Comparison of ENCODE assay signal across 9 cellular contexts in the genomic region with DNA sequence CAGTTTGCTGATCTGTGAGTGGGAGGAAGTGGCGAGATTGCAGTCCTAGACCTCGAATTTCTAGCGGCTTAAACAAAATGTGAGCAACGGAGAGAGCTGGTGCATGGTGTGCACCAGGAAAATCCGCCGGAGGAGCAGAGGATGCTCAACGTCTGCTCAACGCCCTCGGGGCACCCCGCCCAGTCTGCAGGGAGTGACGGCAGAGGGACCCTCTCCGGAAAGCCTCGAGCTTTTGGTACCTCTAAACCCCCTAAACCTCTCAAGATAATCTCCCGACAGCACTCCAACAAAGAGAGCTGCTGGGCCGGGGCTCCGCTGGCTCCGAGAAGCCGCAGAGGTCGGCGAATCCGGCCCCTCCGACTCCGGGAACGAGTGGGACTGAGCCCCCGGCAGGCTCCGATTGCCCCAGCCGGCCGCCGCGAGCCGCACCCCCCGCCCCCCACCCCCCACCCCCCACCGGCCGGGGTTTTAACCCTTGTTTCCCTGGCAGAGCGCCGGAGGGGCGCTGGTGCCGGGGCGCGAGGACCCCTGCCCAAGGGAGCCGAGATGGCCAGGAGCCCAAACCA. TPM values are rescaled to one million over a fixed set of nuclear protein-coding genes. Genes with fewer than 3 reads are reported as not detected.
DNase-seq lines count a peak whose midpoint lies in the region; ATAC-seq and TF ChIP-seq lines count a peak whose summit lies in the region.
"Had no signal": no experiment of that assay in that cellular context is flagged by ENCODE, and none has a peak within 500 bp of the region (broad histone marks: within the 10 kb centered on the region; RNA-seq: fewer than 3 reads in every experiment).

No MANE protein-coding gene starts in this region.

- peaks cover 0 to 2% (median 0%) of the 10 kb centered on the region in 7 donors for H3K9me3 Mint-ChIP-seq in CD4-positive, CD25-positive, alpha-beta regulatory T cell

- no peak for TF ChIP-seq CTCF in HCT116 (IDR thresholded peaks at IDR 0.05 in 2 of 3, conservative IDR thresholded peaks at IDR 0.05 in 1 of 3; ENCODE audit: borderline replicate concordance in 1 of 3, insufficient read depth in 1 of 3, low read depth in 2 of 3, low read length in 2 of 3)
- no peak for TF ChIP-seq CTCF in neural cell (IDR thresholded peaks at IDR 0.05; ENCODE audit: poor library complexity, severe bottlenecking)

- peak overlapping the region; percentile 7 to 83 (median 46) for H3K4me3 Mint-ChIP-seq in CD4-positive, CD25-positive, alpha-beta regulatory T cell

- RAD21 ChIA-PET in HCT116 (lab: Charles Lee; ENCODE audit: low non-redundant PET in 1 of 2, low total read pairs in 2 of 2, uncharacterized antibody in 2 of 2, unreplicated experiment in 2 of 2): no interaction called here

- peaks cover 34% of the 10 kb centered on the region for H3K4me1 ChIP-seq in CD4-positive, CD25-positive, alpha-beta regulatory T cell (ENCODE audit: control insufficient read depth, insufficient read depth, low read length, poor library complexity, severe bottlenecking)
- peaks cover 0 to 20% of the 10 kb centered on the region in 2 experiments; a peak in 2 of 4 replicates for H3K4me1 ChIP-seq in HCT116 (ENCODE audit: control insufficient read depth in 1 of 2, insufficient read depth in 2 of 2, low read length in 2 of 2)

- CTCF ChIA-PET in HCT116 (lab: Charles Lee): no interaction called here

- H3K27ac Mint-ChIP-seq in CD4-positive, CD25-positive, alpha-beta regulatory T cell: no peak overlapping the region

- peaks cover 0 to 25% (median 6%) of the 10 kb centered on the region in 4 donors for H3K4me1 Mint-ChIP-seq in CD4-positive, CD25-positive, alpha-beta regulatory T cell

- POLR2A ChIA-PET in HCT116 (lab: Charles Lee): no interaction called here

- no peaks in the 10 kb centered on the region for H4K20me1 ChIP-seq in HCT116 (ENCODE audit: insufficient read depth)
- H4K20me1 ChIP-seq in neural cell (ENCODE audit: insufficient read depth): no peaks in the 10 kb centered on the region

- no peaks in the 10 kb centered on the region for H3K36me3 ChIP-seq in CD4-positive, CD25-positive, alpha-beta regulatory T cell (ENCODE audit: control insufficient read depth, insufficient read depth, low read length)
- H3K36me3 ChIP-seq in HCT116 (ENCODE audit: control insufficient read depth in 1 of 2, insufficient read depth in 2 of 2, low read length in 2 of 2) (no peaks in the 10 kb centered on the region), neural cell (ENCODE audit: insufficient read depth, low read length) (no peaks in the 10 kb centered on the region)

- no peaks in the 10 kb centered on the region for H3K9me3 ChIP-seq in CD4-positive, CD25-positive, alpha-beta regulatory T cell (ENCODE audit: control insufficient read depth in 2 of 2, low read length in 2 of 2)
- H3K9me3 ChIP-seq in HCT116 (ENCODE audit: control insufficient read depth in 1 of 2, insufficient read depth in 1 of 2, low read depth in 1 of 2, low read length in 2 of 2) (no peaks in the 10 kb centered on the region), neural cell (ENCODE audit: low read length) (no peaks in the 10 kb centered on the region)

- peak overlapping the region; percentile 100 for H3K4me2 ChIP-seq in HCT116 (ENCODE audit: low read length)
- H3K4me2 ChIP-seq in neural cell (ENCODE audit: low read length): peak overlapping the region; percentile 98

- peak in 1 of 3 donors; percentile 28 for DNase-seq in CD4-positive, CD25-positive, alpha-beta regulatory T cell
- DNase-seq in HCT116 (ENCODE audit: low read depth, low spot score) (no peak), cerebellar cortex (ENCODE audit: low spot score) (peak; percentile 56), DMS53 (lab: John Stamatoyannopoulos, UW) (no peak), GOT3 (lab: John Stamatoyannopoulos, UW) (no peak), NOMO-1 treated with dmso at 0.1 percent for 144 hours (lab: John Stamatoyannopoulos, UW; ENCODE audit: unreplicated experiment) (no peak)

- no peaks in the 10 kb centered on the region for H3K36me3 Mint-ChIP-seq in CD4-positive, CD25-positive, alpha-beta regulatory T cell

- H3K4me3 ChIP-seq in CD4-positive, CD25-positive, alpha-beta regulatory T cell (ENCODE audit: low read depth, low read length): peak overlapping the region; percentile 13
- H3K4me3 ChIP-seq in HCT116 (replicated peaks in 1 of 2; ENCODE audit: low read depth in 1 of 2, low read length in 2 of 2): peak overlapping the region; percentile 65 to 78; a peak in 3 of 4 replicates
- peak overlapping the region; percentile 77 for H3K4me3 ChIP-seq in neural cell (ENCODE audit: low read length)

- no peaks in the 10 kb centered on the region for H3K79me2 ChIP-seq in HCT116 (ENCODE audit: insufficient read depth, low read length)
- no peaks in the 10 kb centered on the region for H3K79me2 ChIP-seq in neural cell (replicated peaks; ENCODE audit: insufficient read depth, low read length)

- no peak for ATAC-seq in CD4-positive, CD25-positive, alpha-beta regulatory T cell (ENCODE audit: low read depth in 2 of 2)
- no peak for ATAC-seq in HCT116
- ATAC-seq in HG02678 (IDR thresholded peaks at IDR 0.05; ENCODE audit: unreplicated experiment): no peak

- H3K9me2 ChIP-seq in HCT116 (ENCODE audit: insufficient read depth): no peaks in the 10 kb centered on the region
- no peaks in the 10 kb centered on the region for H3K9me2 ChIP-seq in neural cell (ENCODE audit: insufficient read depth, low read length)

- TF ChIP-seq POLR2A in HCT116 (IDR thresholded peaks at IDR 0.05; ENCODE audit: borderline replicate concordance, extremely low read depth, insufficient read depth, insufficient read length): no peak

- H3K27me3 ChIP-seq in CD4-positive, CD25-positive, alpha-beta regulatory T cell (ENCODE audit: control insufficient read depth, insufficient read depth, low read length): peaks cover 36% of the 10 kb centered on the region
- H3K27me3 ChIP-seq in HCT116 (ENCODE audit: insufficient read depth, low read length): peaks cover 3% of the 10 kb centered on the region; the same call in 1 of the 2 replicates
- peaks cover 68% of the 10 kb centered on the region for H3K27me3 ChIP-seq in neural cell (ENCODE audit: insufficient read depth, low read depth, low read length)

- peak overlapping the region; percentile 95 for H2AFZ ChIP-seq in HCT116 (ENCODE audit: low read depth, low read length, poor library complexity, severe bottlenecking)
- H2AFZ ChIP-seq in neural cell (ENCODE audit: low read depth, low read length): no peak overlapping the region

- H3F3A ChIP-seq in neural cell (ENCODE audit: insufficient read depth, low read length, poor library complexity, severe bottlenecking): no peaks in the 10 kb centered on the region

- intact Hi-C loops in HCT116 (cut with micrococcal nuclease): loop anchor here (2.0 to 5.0 kb wide), 2 partner anchors 35 to 247 kb away; no protein-coding TSS in a partner anchor

- no TSS peak for BruUV-seq in HCT116 (replicated peaks; lab: Mats Ljungman, UMichigan)

- H3K27ac ChIP-seq in CD4-positive, CD25-positive, alpha-beta regulatory T cell (ENCODE audit: insufficient read depth, low read length, poor library complexity, severe bottlenecking): no peak overlapping the region
- no peak overlapping the region for H3K27ac ChIP-seq in HCT116 (ENCODE audit: low read depth, low read length)
- H3K27ac ChIP-seq in neural cell (ENCODE audit: low read length): no peak overlapping the region

- H3K27me3 Mint-ChIP-seq in CD4-positive, CD25-positive, alpha-beta regulatory T cell: peaks cover 78% of the 10 kb centered on the region

- H3K9ac ChIP-seq in HCT116 (ENCODE audit: low read length) (no peak overlapping the region), neural cell (ENCODE audit: low read length) (peak overlapping the region; percentile 48)

- TF ChIP-seq EP300 in neural cell (conservative IDR thresholded peaks at IDR 0.05; ENCODE audit: poor library complexity, severe bottlenecking): no peak

- TF ChIP-seq RAD21 in HCT116 (IDR thresholded peaks at IDR 0.05; ENCODE audit: low read depth) (no peak), neural cell (conservative IDR thresholded peaks at IDR 0.05) (no peak)

TF ChIP-seq in HCT116, 20 proteins besides CTCF, POLR2A, EP300 and RAD21 (continues in another document):
- TF ChIP-seq JUND (IDR thresholded peaks at IDR 0.05): no peak
- TF ChIP-seq SRF (IDR thresholded peaks at IDR 0.05; ENCODE audit: low read depth): no peak
- TF ChIP-seq SIN3A (IDR thresholded peaks at IDR 0.05; ENCODE audit: low read depth): no peak
- TF ChIP-seq CBX3 (IDR thresholded peaks at IDR 0.05; ENCODE audit: low read depth): no peak
- no peak for TF ChIP-seq ELF1 (IDR thresholded peaks at IDR 0.05; ENCODE audit: borderline replicate concordance, low read depth)
- TF ChIP-seq, protein P1, sequence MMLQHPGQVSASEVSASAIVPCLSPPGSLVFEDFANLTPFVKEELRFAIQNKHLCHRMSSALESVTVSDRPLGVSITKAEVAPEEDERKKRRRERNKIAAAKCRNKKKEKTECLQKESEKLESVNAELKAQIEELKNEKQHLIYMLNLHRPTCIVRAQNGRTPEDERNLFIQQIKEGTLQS (IDR thresholded peaks at IDR 0.05): no peak
- no peak for TF ChIP-seq EGR1 (IDR thresholded peaks at IDR 0.05; ENCODE audit: low read depth)
- TF ChIP-seq CEBPB (IDR thresholded peaks at IDR 0.05; ENCODE audit: low read depth): no peak

TF ChIP-seq in neural cell, 6 proteins besides CTCF, POLR2A, EP300 and RAD21 (continues in another document):
- TF ChIP-seq TAF1 (IDR thresholded peaks at IDR 0.05; ENCODE audit: low read depth) (no peak), POLR2AphosphoS5 (IDR thresholded peaks at IDR 0.05) (no peak), EZH2 (IDR thresholded peaks at IDR 0.05; ENCODE audit: borderline replicate concordance, insufficient read depth, low read length, poor library complexity, severe bottlenecking) (no peak), MXI1 (conservative IDR thresholded peaks at IDR 0.05; ENCODE audit: poor library complexity, severe bottlenecking) (no peak), SMC3 (conservative IDR thresholded peaks at IDR 0.05; ENCODE audit: poor library complexity) (no peak)

RNA-seq across cellular contexts. Expression of a gene that starts 1.7 kb away (rescaled TPM):
- not detected for total RNA-seq in CD4-positive, CD25-positive, alpha-beta regulatory T cell
- under 1 TPM in 3 of 4 donors, not detected in 1; 0.02 to 0.29 (median 0.21) TPM for polyA plus RNA-seq in CD4-positive, CD25-positive, alpha-beta regulatory T cell
- total RNA-seq in HCT116 (2021; ENCODE audit: unreplicated experiment): 2.3 TPM
- 3.5 and 4.1 TPM in 2 replicates for polyA plus RNA-seq in HCT116 (2012)
- 0.18 and 0.64 TPM in 2 replicates for polyA plus RNA-seq in neural cell
- polyA minus RNA-seq in neural cell: 0.49 and 0.69 TPM in 2 replicates
- total RNA-seq: bronchial epithelial cell had no signal

RNA-seq across cellular contexts. Expression of a gene that starts 41.5 kb away (rescaled TPM):
- 24.3 TPM for total RNA-seq in CD4-positive, CD25-positive, alpha-beta regulatory T cell
- 10 to 100 TPM; 23.4 to 35.9 (median 28.5) TPM for polyA plus RNA-seq in CD4-positive, CD25-positive, alpha-beta regulatory T cell
- 32.2 TPM for total RNA-seq in HCT116 (2021; ENCODE audit: unreplicated experiment)
- polyA plus RNA-seq in HCT116 (2012): 12.7 and 13.0 TPM in 2 replicates
- 9.9 and 16.8 TPM in 2 replicates for polyA plus RNA-seq in neural cell
- 25.8 and 27.9 TPM in 2 replicates for polyA minus RNA-seq in neural cell

Comparison
In these comparisons a context has a peak if more than half of its experiments do, and no peak if none do; other contexts are left out.
1. H3K4me3 ChIP-seq: peak in every context shown above with its lines; median percentile 77 in neural cell; 72 in HCT116; 13 in CD4-positive, CD25-positive, alpha-beta regulatory T cell.